In genomic region chr17:21061158-21061835, GRCh38 we compare ENCODE assay signal across 19 cellular contexts.
"Had no signal": no experiment of that assay in that cellular context is flagged by ENCODE, and none has a peak within 500 bp of the region (broad histone marks: within the 10 kb centered on the region; RNA-seq: fewer than 3 reads in every experiment).

No MANE protein-coding gene starts in this region.

- H3K36me3 Mint-ChIP-seq: activated naive CD4-positive, alpha-beta T cell treated with anti-CD3 and anti-CD28 coated beads, Interleukin-2, amount 50 U/mL, for 72 hours; natural killer cell had no signal

- FAIRE-seq: kidney had no signal

- H3K27ac Mint-ChIP-seq: activated CD8-positive, alpha-beta T cell treated with anti-CD3 and anti-CD28 coated beads for 36 hours; activated naive CD4-positive, alpha-beta T cell treated with anti-CD3 and anti-CD28 coated beads, Interleukin-2, amount 50 U/mL, for 72 hours; natural killer cell had no signal

- H3K9me3 Mint-ChIP-seq: activated B cell treated with CpG ODN at 0.5 μM for 24 hours; activated CD8-positive, alpha-beta T cell treated with anti-CD3 and anti-CD28 coated beads for 36 hours; activated naive CD4-positive, alpha-beta T cell treated with anti-CD3 and anti-CD28 coated beads, Interleukin-2, amount 50 U/mL, for 72 hours; natural killer cell had no signal

- H3K27me3 Mint-ChIP-seq: activated B cell treated with CpG ODN at 0.5 μM for 24 hours had no signal

- H3K4me1 ChIP-seq: esophagus muscularis mucosa, left lung had no signal

- H3K4me3 ChIP-seq: esophagus muscularis mucosa, left lung, skin epidermis had no signal

- H3K9me3 ChIP-seq: esophagus muscularis mucosa, left lung had no signal

- H3K27ac ChIP-seq: esophagus muscularis mucosa, left lung, skin epidermis had no signal

- H3K4me3 Mint-ChIP-seq: activated CD8-positive, alpha-beta T cell treated with anti-CD3 and anti-CD28 coated beads for 36 hours; natural killer cell had no signal

- H3K27me3 ChIP-seq: esophagus muscularis mucosa, left lung had no signal

- ATAC-seq: activated CD8-positive, alpha-beta T cell treated with anti-CD3 and anti-CD28 coated beads for 36 hours; activated naive CD4-positive, alpha-beta T cell treated with anti-CD3 and anti-CD28 coated beads, Interleukin-2, amount 50 U/mL, for 72 hours; left lung; natural killer cell had no signal

- H3K36me3 ChIP-seq: esophagus muscularis mucosa, left lung had no signal

- H3K4me1 Mint-ChIP-seq: natural killer cell had no signal

- DNase-seq: activated B cell treated with CpG ODN at 0.5 μM for 24 hours; activated CD4-positive, alpha-beta T cell treated with anti-CD3 and anti-CD28 coated beads for 48 hours; activated CD8-positive, alpha-beta memory T cell treated with anti-CD3 and anti-CD28 coated beads, Interleukin-2, amount 50 U/mL, for 4 hours; activated CD8-positive, alpha-beta T cell treated with anti-CD3 and anti-CD28 coated beads for 36 hours; activated effector memory CD4-positive, alpha-beta T cell treated with anti-CD3 and anti-CD28 coated beads, Interleukin-2, amount 50 U/mL, for 16 hours; activated T-cell treated with anti-CD3 and anti-CD28 coated beads, Interleukin-2, amount 50 U/mL, for 48 hours; kidney; left lung; mesenchymal stem cell; natural killer cell; retina; stimulated activated CD4-positive, alpha-beta T cell treated with anti-CD3 and anti-CD28 coated beads, Interleukin-15, amount 100 ng/mL, for 24 hours; stimulated activated CD4-positive, alpha-beta T cell treated with anti-CD3 and anti-CD28 coated beads, Interleukin-4, amount 100 ng/mL, for 1 hour; stimulated activated naive CD4-positive, alpha-beta T cell treated with Interleukin-2 at 50 U/mL for 16 hours; T-helper 2 cell; trophoblast cell had no signal
